ENCODE assay signal across 29 cellular contexts in the genomic region with DNA sequence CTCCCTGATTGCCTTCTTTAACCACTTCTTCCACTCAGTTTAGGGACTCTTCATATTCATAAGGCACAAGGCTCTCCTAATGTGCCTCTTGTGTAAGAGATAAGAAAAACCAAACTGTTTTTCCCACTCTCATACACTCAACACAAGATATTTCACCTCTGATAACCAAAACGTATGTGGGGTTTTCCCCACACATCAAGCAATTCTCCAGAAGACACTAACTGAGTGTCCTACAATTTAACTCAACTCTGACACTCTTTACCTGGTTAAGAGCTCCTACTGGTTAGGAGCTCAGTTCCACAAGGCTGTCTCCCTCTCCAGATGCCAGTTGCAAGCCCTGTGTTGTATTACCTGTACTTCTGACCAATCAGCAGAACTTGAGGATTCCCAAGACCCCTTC.
"Had no signal": no experiment of that assay in that cellular context is flagged by ENCODE, and none has a peak within 500 bp of the region (broad histone marks: within the 10 kb centered on the region; RNA-seq: fewer than 3 reads in every experiment).

No MANE protein-coding gene starts in this region.

- H3K4me2 ChIP-seq: SK-N-SH had no signal

- H3K36me3 ChIP-seq: adrenal gland, breast epithelium, Peyer's patch, SJSA1 had no signal

- H3K9me3 Mint-ChIP-seq: activated CD4-positive, alpha-beta memory T cell treated with anti-CD3 and anti-CD28 coated beads for 36 hours; activated naive CD4-positive, alpha-beta T cell treated with anti-CD3 and anti-CD28 coated beads for 36 hours; activated naive CD4-positive, alpha-beta T cell treated with anti-CD3 and anti-CD28 coated beads, Interleukin-2, amount 50 U/mL, for 72 hours; activated T-helper 1 cell treated with anti-CD3 and anti-CD28 coated beads, Interleukin-12 subunit alpha, Interleukin-12 subunit beta, Interleukin-2, Interleukin-4 antibody, amounts not matched to agents 30 ng/mL and 10 ng/mL and 1 ng/mL, durations not matched to agents 14 hours and 24 hours and 36 hours; T-helper 1 cell treated with Interleukin-12 subunit alpha and Interleukin-12 subunit beta and Interleukin-4 antibody, amounts not matched to agents 30 μg/mL and 1 μg/mL, for 36 hours; T-helper 2 cell treated with Interferon-gamma antibody and Interleukin-4, amounts not matched to agents 5 μg/mL and 100 μg/mL, for 36 hours had no signal

- H3K27me3 ChIP-seq: adrenal gland, body of pancreas, breast epithelium, Peyer's patch, SJSA1 had no signal

- ATAC-seq: body of pancreas, PC-3 had no signal

- H3K9me3 ChIP-seq: adrenal gland, body of pancreas, breast epithelium, Peyer's patch, SJSA1, SK-N-SH had no signal

- H3K4me1 Mint-ChIP-seq: activated CD4-positive, alpha-beta T cell treated with anti-CD3 and anti-CD28 coated beads, Interleukin-2, amount 10 ng/mL, durations not matched to agents 7 days and 5 days had no signal

- H3K27ac ChIP-seq: adrenal gland, body of pancreas, breast epithelium, Peyer's patch, SJSA1 had no signal

- H3K4me3 Mint-ChIP-seq: activated CD4-positive, alpha-beta memory T cell treated with anti-CD3 and anti-CD28 coated beads for 36 hours; activated CD4-positive, alpha-beta T cell treated with anti-CD3 and anti-CD28 coated beads, Interleukin-2, amount 10 ng/mL, durations not matched to agents 7 days and 5 days; activated naive CD4-positive, alpha-beta T cell treated with anti-CD3 and anti-CD28 coated beads for 36 hours; activated T-helper 1 cell treated with anti-CD3 and anti-CD28 coated beads, Interleukin-12 subunit alpha, Interleukin-12 subunit beta, Interleukin-2, Interleukin-4 antibody, amounts not matched to agents 30 ng/mL and 10 ng/mL and 1 ng/mL, durations not matched to agents 14 hours and 24 hours and 36 hours; T-helper 1 cell treated with Interleukin-12 subunit alpha and Interleukin-12 subunit beta and Interleukin-4 antibody, amounts not matched to agents 30 μg/mL and 1 μg/mL, for 36 hours; T-helper 2 cell treated with Interferon-gamma antibody and Interleukin-4, amounts not matched to agents 5 μg/mL and 100 μg/mL, for 36 hours had no signal

- DNase-seq: activated CD4-positive, alpha-beta memory T cell treated with anti-CD3 and anti-CD28 coated beads for 36 hours; activated CD4-positive, alpha-beta T cell treated with anti-CD3 and anti-CD28 coated beads, Interleukin-2, amount 10 ng/mL, durations not matched to agents 7 days and 5 days; activated CD8-positive, alpha-beta memory T cell treated with anti-CD3 and anti-CD28 coated beads, Interleukin-2, amount 50 U/mL, for 4 hours; activated gamma-delta T cell treated with Interleukin-2 at 50 U/mL for 16 hours; activated naive CD4-positive, alpha-beta T cell treated with anti-CD3 and anti-CD28 coated beads for 36 hours; activated T-cell treated with anti-CD3 and anti-CD28 coated beads for 4 hours; adrenal gland; Karpas-422; KBM-7; NCI-H1105; NCI-H1417 treated with DMSO at 0.1 percent for 48 hours; NCI-H187 treated with DMSO at 0.1 percent for 48 hours; NCI-H2081; NCI-H2171 treated with DMSO at 0.1 percent for 48 hours; NCI-H2227 treated with DMSO at 0.1 percent for 48 hours; NCI-H446 treated with DMSO at 0.1 percent for 48 hours; NCI-H524; PC-3; Peyer's patch; RPMI8226; SHP77 treated with DMSO at 0.1 percent for 48 hours; SK-N-SH had no signal

- H3K9ac ChIP-seq: SK-N-SH had no signal

- H3K4me1 ChIP-seq: adrenal gland, breast epithelium, SJSA1 had no signal

- H3K27me3 Mint-ChIP-seq: activated CD4-positive, alpha-beta memory T cell treated with anti-CD3 and anti-CD28 coated beads for 36 hours had no signal

- H3K27ac Mint-ChIP-seq: activated CD4-positive, alpha-beta memory T cell treated with anti-CD3 and anti-CD28 coated beads for 36 hours; activated CD4-positive, alpha-beta T cell treated with anti-CD3 and anti-CD28 coated beads, Interleukin-2, amount 10 ng/mL, durations not matched to agents 7 days and 5 days; activated naive CD4-positive, alpha-beta T cell treated with anti-CD3 and anti-CD28 coated beads for 36 hours; activated naive CD4-positive, alpha-beta T cell treated with anti-CD3 and anti-CD28 coated beads, Interleukin-2, amount 50 U/mL, for 72 hours; activated T-helper 1 cell treated with anti-CD3 and anti-CD28 coated beads, Interleukin-12 subunit alpha, Interleukin-12 subunit beta, Interleukin-2, Interleukin-4 antibody, amounts not matched to agents 30 ng/mL and 10 ng/mL and 1 ng/mL, durations not matched to agents 14 hours and 24 hours and 36 hours; T-helper 1 cell treated with Interleukin-12 subunit alpha and Interleukin-12 subunit beta and Interleukin-4 antibody, amounts not matched to agents 30 μg/mL and 1 μg/mL, for 36 hours; T-helper 2 cell treated with Interferon-gamma antibody and Interleukin-4, amounts not matched to agents 5 μg/mL and 100 μg/mL, for 36 hours had no signal

- H3K36me3 Mint-ChIP-seq: activated CD4-positive, alpha-beta memory T cell treated with anti-CD3 and anti-CD28 coated beads for 36 hours; activated naive CD4-positive, alpha-beta T cell treated with anti-CD3 and anti-CD28 coated beads, Interleukin-2, amount 50 U/mL, for 72 hours had no signal

- H3K4me3 ChIP-seq: adrenal gland, body of pancreas, breast epithelium, Peyer's patch, SJSA1 had no signal
